In the genomic region with DNA sequence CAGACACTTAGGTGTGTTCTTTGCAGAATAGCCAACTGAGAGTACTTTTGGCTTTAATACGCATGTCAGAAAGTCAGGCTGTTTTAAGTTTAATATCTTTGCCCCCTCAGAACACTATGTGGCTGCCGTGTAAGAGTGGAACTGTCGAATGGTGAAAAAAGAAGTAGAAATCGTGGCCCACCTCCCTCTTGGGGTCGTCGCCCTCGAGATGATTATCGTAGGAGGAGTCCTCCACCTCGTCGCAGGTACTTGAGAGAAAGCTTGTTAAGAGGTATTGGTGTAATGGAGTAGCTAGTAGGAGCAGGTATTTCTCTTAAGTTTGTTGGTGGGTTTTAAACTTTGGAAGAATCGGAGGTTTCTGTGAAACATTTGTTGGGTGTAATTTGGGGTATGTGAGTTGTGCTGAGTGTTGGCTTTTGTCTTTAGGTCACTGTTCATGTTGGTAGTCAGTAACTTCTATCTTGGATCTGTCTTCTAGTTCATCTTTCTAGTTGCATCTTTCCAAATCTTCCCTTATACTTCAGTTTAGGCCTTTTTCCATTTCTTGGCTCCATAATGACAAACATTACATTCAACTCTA, we compare ENCODE assay signal across 9 cellular contexts. TPM values are rescaled to one million over a fixed set of nuclear protein-coding genes. Genes with fewer than 3 reads are reported as not detected.
DNase-seq lines count a peak whose midpoint lies in the region; ATAC-seq and TF ChIP-seq lines count a peak whose summit lies in the region.
"Had no signal": no experiment of that assay in that cellular context is flagged by ENCODE, and none has a peak within 500 bp of the region (broad histone marks: within the 10 kb centered on the region; RNA-seq: fewer than 3 reads in every experiment).

No MANE protein-coding gene starts in this region.

- H3K36me3 ChIP-seq in left ventricle myocardium inferior: peaks cover 73% of the 10 kb centered on the region
- peaks cover 59% of the 10 kb centered on the region for H3K36me3 ChIP-seq in mammary epithelial cell (ENCODE audit: insufficient read depth, low read length)
- peaks cover 6% of the 10 kb centered on the region for H3K36me3 ChIP-seq in mucosa of stomach (ENCODE audit: control insufficient read depth, insufficient read depth, low read length)
- peaks cover 10 to 11% of the 10 kb centered on the region in 2 donors for H3K36me3 ChIP-seq in aorta (ENCODE audit: control insufficient read depth in 1 of 2, insufficient read depth in 2 of 2, low read length in 1 of 2)

- ATAC-seq in Right ventricle myocardium superior (ENCODE audit: poor library complexity) (no peak), aorta (ENCODE audit: low FRiP score) (no peak)

- H3K4me1 ChIP-seq in left ventricle myocardium inferior: peaks cover 96% of the 10 kb centered on the region
- peaks cover 42% of the 10 kb centered on the region for H3K4me1 ChIP-seq in mammary epithelial cell (ENCODE audit: insufficient read depth, low read length)
- H3K4me1 ChIP-seq in mucosa of stomach (ENCODE audit: control insufficient read depth, insufficient read depth, low read length): peaks cover 27% of the 10 kb centered on the region
- peaks cover 5 to 13% of the 10 kb centered on the region in 2 donors for H3K4me1 ChIP-seq in aorta (ENCODE audit: control insufficient read depth in 1 of 2, insufficient read depth in 2 of 2, low read length in 2 of 2)

- in situ Hi-C loops in mammary epithelial cell (cut with MboI; ENCODE audit: low sequenced_read_pairs in 2 of 2): loop anchor here (10.0 kb wide), 1 partner anchor 54 kb away; the partner anchor contains the start of gene STK38 (in 2 of the 2)

- H4K20me1 ChIP-seq in mammary epithelial cell (ENCODE audit: insufficient read depth, low read length): peaks cover 69% of the 10 kb centered on the region

- H3K4me2 ChIP-seq in mammary epithelial cell (ENCODE audit: insufficient read depth, low read depth, low read length): peak overlapping the region; percentile 95

- H2AFZ ChIP-seq in mammary epithelial cell (ENCODE audit: low read depth, low read length): no peak overlapping the region

- DNase-seq in left ventricle myocardium inferior (no peak), Right ventricle myocardium superior (no peak), mammary epithelial cell (no peak), aorta (no peak), NK-92 (lab: John Stamatoyannopoulos, UW; ENCODE audit: unreplicated experiment) (no peak), NCI-H2081 treated with DMSO at 0.1 percent for 48 hours (lab: John Stamatoyannopoulos, UW) (no peak), H4 (ENCODE audit: low spot score) (no peak)
- DNase-seq: SJCRH30 had no signal

- TF ChIP-seq CTCF in left ventricle myocardium inferior (IDR thresholded peaks at IDR 0.05; ENCODE audit: borderline replicate concordance): no peak
- no peak for TF ChIP-seq CTCF in mammary epithelial cell (conservative IDR thresholded peaks at IDR 0.05 in 1 of 2, IDR thresholded peaks at IDR 0.05 in 1 of 2; ENCODE audit: extremely low read depth in 1 of 2, insufficient read depth in 1 of 2, low read depth in 1 of 2, low read length in 2 of 2)

- intact Hi-C loops in left ventricle myocardium inferior (cut with micrococcal nuclease): loop anchor here (10.0 kb wide), 1 partner anchor 54 kb away; the partner anchor contains the start of gene STK38
- intact Hi-C loops in Right ventricle myocardium superior (cut with DNase I): loop anchor here (10.0 kb wide), 1 partner anchor 154 kb away; the partner anchor contains the start of genes KCTD20 and PXT1
- intact Hi-C loops in mammary epithelial cell (cut with micrococcal nuclease): no loop called here
- intact Hi-C loops in aorta (cut with DNase I): loop anchor here in 1 of 2 donors (5.0 kb wide), 1 partner anchor 52 kb away; the partner anchor contains the start of gene STK38

- H3K9ac ChIP-seq in mammary epithelial cell (ENCODE audit: insufficient read depth, low read length): peak overlapping the region; percentile 49
- peak overlapping the region; percentile 31 for H3K9ac ChIP-seq in mucosa of stomach (ENCODE audit: low read length)

- dilution Hi-C loops in mammary epithelial cell (cut with HindIII; ENCODE audit: low sequenced_read_pairs): loop anchor here (5.0 kb wide), 1 partner anchor 83 kb away; no protein-coding TSS in a partner anchor

- 10% methylated on average over 11 of the region's 11 CpGs for WGBS in mammary epithelial cell (ENCODE audit: low coverage, missing lambda C conversion rate)
- 55 to 56% methylated on average over 11 of the region's 11 CpGs for WGBS in aorta, 2 donors

- H3K27me3 ChIP-seq in left ventricle myocardium inferior (ENCODE audit: low read depth) (no peaks in the 10 kb centered on the region), mammary epithelial cell (ENCODE audit: insufficient read depth, low read length) (no peaks in the 10 kb centered on the region), mucosa of stomach (ENCODE audit: control insufficient read depth, insufficient read depth, low read length) (no peaks in the 10 kb centered on the region), aorta (ENCODE audit: control insufficient read depth in 1 of 2, insufficient read depth in 2 of 2, low read length in 1 of 2) (no peaks in the 10 kb centered on the region)
- H3K27me3 ChIP-seq: SJCRH30 had no signal

- H3K27ac ChIP-seq in left ventricle myocardium inferior (replicated peaks): peak overlapping the region; percentile 20
- H3K27ac ChIP-seq in mammary epithelial cell (ENCODE audit: insufficient read depth, low read depth, low read length): peak overlapping the region; percentile 26
- H3K27ac ChIP-seq in aorta (ENCODE audit: low read depth in 1 of 2, low read length in 2 of 2): no peak overlapping the region
- H3K27ac ChIP-seq: SJCRH30 had no signal

- no peaks in the 10 kb centered on the region for H3K9me3 ChIP-seq in left ventricle myocardium inferior (replicated peaks)
- no peaks in the 10 kb centered on the region for H3K9me3 ChIP-seq in mammary epithelial cell (replicated peaks; ENCODE audit: insufficient read depth, low read length)
- H3K9me3 ChIP-seq in mucosa of stomach (ENCODE audit: control insufficient read depth, low read length): no peaks in the 10 kb centered on the region
- no peaks in the 10 kb centered on the region for H3K9me3 ChIP-seq in aorta (ENCODE audit: control insufficient read depth, low read length)
- H3K9me3 ChIP-seq: SJCRH30 had no signal

- CTCF ChIA-PET in mammary epithelial cell (lab: Charles Lee; ENCODE audit: low non-redundant PET): no interaction called here

- H3K79me2 ChIP-seq in mammary epithelial cell (ENCODE audit: insufficient read depth, low read length): peaks cover 97% of the 10 kb centered on the region

- no TSS peak for BruUV-seq in mammary epithelial cell (replicated peaks; lab: Mats Ljungman, UMichigan)

- H3K4me3 ChIP-seq in left ventricle myocardium inferior (peak overlapping the region; percentile 79), mammary epithelial cell (replicated peaks in 1 of 3; ENCODE audit: insufficient read depth in 1 of 3, low read depth in 2 of 3, low read length in 3 of 3) (peak overlapping the region; percentile 40 to 99 (median 92)), mucosa of stomach (ENCODE audit: low read length) (no peak overlapping the region), aorta (ENCODE audit: low read length in 2 of 2) (peak overlapping the region; percentile 2 to 39)
- H3K4me3 ChIP-seq: SJCRH30 had no signal

RNA-seq across cellular contexts. Expression of gene SRSF3, which starts 4.7 kb away (rescaled TPM):
- 119 TPM for total RNA-seq in left ventricle myocardium inferior
- total RNA-seq in Right ventricle myocardium superior: 122 TPM
- 100 to 1,000 TPM; 167 to 323 TPM for total RNA-seq in mammary epithelial cell
- 394 TPM for polyA plus RNA-seq in mammary epithelial cell
- 185 TPM for polyA minus RNA-seq in mammary epithelial cell
- 100 to 1,000 TPM; 190 to 197 TPM for total RNA-seq in aorta
- 100 to 1,000 TPM; 160 to 193 TPM for polyA plus RNA-seq in aorta
- 409 and 635 TPM in 2 replicates for total RNA-seq in H4 (2014; rRNA removed; shearing (Covaris generic))

RNA-seq across cellular contexts. Expression of gene STK38, which starts 51.5 kb away (rescaled TPM):
- 25.5 TPM for total RNA-seq in left ventricle myocardium inferior
- total RNA-seq in Right ventricle myocardium superior: 21.2 TPM
- total RNA-seq in mammary epithelial cell: 10 to 100 TPM; 23.2 to 29.0 TPM
- 13.1 TPM for polyA plus RNA-seq in mammary epithelial cell
- 13.4 TPM for polyA minus RNA-seq in mammary epithelial cell
- total RNA-seq in aorta: 10 to 100 TPM; 25.2 to 38.0 TPM
- polyA plus RNA-seq in aorta: 10 to 100 TPM; 14.9 to 16.2 TPM
- 14.7 and 21.9 TPM in 2 replicates for total RNA-seq in H4 (2014; rRNA removed; shearing (Covaris generic))

Comparison
In these comparisons a context has a peak if more than half of its experiments do, and no peak if none do; other contexts are left out.
1. H3K27ac ChIP-seq: peak in left ventricle myocardium inferior (single experiment) and mammary epithelial cell (single experiment); none in aorta (0 of 2).